In genomic region chr6:24402697-24403500, GRCh38 we compare ENCODE assay signal across 1 cellular context.
A peak's percentile ranks its signal among the peaks of the same experiment; 100 is the strongest.
TF ChIP-seq lines count a peak whose summit lies in the region.

Gene MRS2, plus strand, starts transcription at chr6:24402936. Its CDS starts 111 bp downstream, at chr6:24403047.

TF ChIP-seq in HepG2, 621 proteins besides CTCF, POLR2A, EP300 and RAD21 (continued from another document and continues in another):
- TF ChIP-seq ZNF644 (CRISPR knock-in tag; IDR thresholded peaks at IDR 0.05; ENCODE audit: low read depth) = 0 out of 2 replicates have a peak, but pooled peaks have one; percentile 26
- TF ChIP-seq NCOA5 (CRISPR knock-in tag; IDR thresholded peaks at IDR 0.05) = 0 out of 2 replicates have a peak, but pooled peaks have one; percentile 52
- peak; percentile 97; the same call in 1 of the 2 replicates for TF ChIP-seq ZNF691 (CRISPR knock-in tag; IDR thresholded peaks at IDR 0.05; ENCODE audit: borderline replicate concordance, low read depth)
- peak; percentile 97 for TF ChIP-seq KDM2A (CRISPR knock-in tag; IDR thresholded peaks at IDR 0.05; ENCODE audit: borderline replicate concordance, low read depth)
- peak; percentile 73; the same call in 1 of the 2 replicates for TF ChIP-seq ZNF275 (CRISPR knock-in tag; IDR thresholded peaks at IDR 0.05; ENCODE audit: borderline replicate concordance)
- peak; percentile 35; the same call in 1 of the 2 replicates for TF ChIP-seq RNF219 (CRISPR knock-in tag; IDR thresholded peaks at IDR 0.05)
- peak; percentile 93; the same call in 1 of the 2 replicates for TF ChIP-seq ZNF737 (CRISPR knock-in tag; IDR thresholded peaks at IDR 0.05; ENCODE audit: borderline replicate concordance)
- peak; percentile 95 for TF ChIP-seq KLF13 (CRISPR knock-in tag; IDR thresholded peaks at IDR 0.05)
- peak; percentile 47; the same call in 1 of the 2 replicates for TF ChIP-seq MIER3 (CRISPR knock-in tag; IDR thresholded peaks at IDR 0.05; ENCODE audit: borderline replicate concordance)
- no peak for TF ChIP-seq ZNF569 (CRISPR knock-in tag; IDR thresholded peaks at IDR 0.05; ENCODE audit: borderline replicate concordance)
- TF ChIP-seq LRRFIP1 (CRISPR knock-in tag; conservative IDR thresholded peaks at IDR 0.05) = no peak
- TF ChIP-seq MEF2D (CRISPR knock-in tag; IDR thresholded peaks at IDR 0.05) = peak; percentile 51; the same call in 1 of the 2 replicates
- peak; percentile 87 for TF ChIP-seq ZBTB7A (CRISPR knock-in tag; IDR thresholded peaks at IDR 0.05)
- peak; percentile 98 for TF ChIP-seq CCDC6 (CRISPR knock-in tag; IDR thresholded peaks at IDR 0.05)
- no peak for TF ChIP-seq RORA (CRISPR knock-in tag; IDR thresholded peaks at IDR 0.05)
- TF ChIP-seq ZNF143 (CRISPR knock-in tag; IDR thresholded peaks at IDR 0.05) = peak; percentile 65; the same call in 1 of the 2 replicates
- TF ChIP-seq PRDM4 (CRISPR knock-in tag; IDR thresholded peaks at IDR 0.05; ENCODE audit: borderline replicate concordance) = no peak; the same call in 1 of the 2 replicates
- peak; percentile 98 for TF ChIP-seq NR1H2 (CRISPR knock-in tag; IDR thresholded peaks at IDR 0.05; ENCODE audit: borderline replicate concordance, low read depth)
- TF ChIP-seq FOSL2 (CRISPR knock-in tag; IDR thresholded peaks at IDR 0.05) = peak; percentile 30
- TF ChIP-seq ZNF460 (CRISPR knock-in tag; IDR thresholded peaks at IDR 0.05; ENCODE audit: borderline replicate concordance) = no peak; the same call in 1 of the 2 replicates
- TF ChIP-seq ZNF549 (CRISPR knock-in tag; IDR thresholded peaks at IDR 0.05) = 0 out of 2 replicates have a peak, but pooled peaks have one; percentile 53
- TF ChIP-seq ZFP91 (CRISPR knock-in tag; IDR thresholded peaks at IDR 0.05; ENCODE audit: borderline replicate concordance) = peak; percentile 98
- no peak for TF ChIP-seq YY1 (IDR thresholded peaks at IDR 0.05; ENCODE audit: insufficient read depth, insufficient replicate concordance, low read depth, low read length)
- TF ChIP-seq KDM1A (CRISPR knock-in tag; IDR thresholded peaks at IDR 0.05) = no peak
- TF ChIP-seq ZSCAN25 (CRISPR knock-in tag; IDR thresholded peaks at IDR 0.05) = 0 out of 2 replicates have a peak, but pooled peaks have one; percentile 28
- TF ChIP-seq ZNF276 (CRISPR knock-in tag; IDR thresholded peaks at IDR 0.05; ENCODE audit: low read depth) = peak; percentile 95
- no peak for TF ChIP-seq ZNF580 (CRISPR knock-in tag; IDR thresholded peaks at IDR 0.05; ENCODE audit: borderline replicate concordance, low read depth)
- TF ChIP-seq POGZ (CRISPR knock-in tag; IDR thresholded peaks at IDR 0.05) = peak; percentile 95
- TF ChIP-seq ZNF598 (CRISPR knock-in tag; IDR thresholded peaks at IDR 0.05; ENCODE audit: borderline replicate concordance) = peak; percentile 81
- TF ChIP-seq TFDP2 (CRISPR knock-in tag; IDR thresholded peaks at IDR 0.05) = peak; percentile 38; the same call in 1 of the 2 replicates
- TF ChIP-seq IRF1 (CRISPR knock-in tag; IDR thresholded peaks at IDR 0.05; ENCODE audit: low read depth) = peak; percentile 94
- TF ChIP-seq GLI4 (CRISPR knock-in tag; IDR thresholded peaks at IDR 0.05; ENCODE audit: borderline replicate concordance) = peak; percentile 78; the same call in 1 of the 2 replicates
- TF ChIP-seq MAFF (IDR thresholded peaks at IDR 0.05; ENCODE audit: low read depth, low read length) = no peak
- TF ChIP-seq ZBTB46 (CRISPR knock-in tag; IDR thresholded peaks at IDR 0.05; ENCODE audit: borderline replicate concordance) = peak; percentile 96
- peak; percentile 72; the same call in 1 of the 2 replicates for TF ChIP-seq NFE2L1 (CRISPR knock-in tag; IDR thresholded peaks at IDR 0.05; ENCODE audit: borderline replicate concordance)
- TF ChIP-seq MED1 (CRISPR knock-in tag; IDR thresholded peaks at IDR 0.05) = peak; percentile 76
- peak; percentile 93; the same call in 1 of the 2 replicates for TF ChIP-seq ZNF773 (CRISPR knock-in tag; IDR thresholded peaks at IDR 0.05; ENCODE audit: borderline replicate concordance)
- TF ChIP-seq HOXA5 (CRISPR knock-in tag; IDR thresholded peaks at IDR 0.05) = peak; percentile 85
- no peak for TF ChIP-seq ZBTB21 (CRISPR knock-in tag; IDR thresholded peaks at IDR 0.05)
- peak; percentile 88; the same call in 1 of the 2 replicates for TF ChIP-seq ZNF512 (CRISPR knock-in tag; IDR thresholded peaks at IDR 0.05)
- TF ChIP-seq RELA (CRISPR knock-in tag; IDR thresholded peaks at IDR 0.05) = no peak
